Comparison of ENCODE assay signal across 20 cellular contexts in the genomic region with DNA sequence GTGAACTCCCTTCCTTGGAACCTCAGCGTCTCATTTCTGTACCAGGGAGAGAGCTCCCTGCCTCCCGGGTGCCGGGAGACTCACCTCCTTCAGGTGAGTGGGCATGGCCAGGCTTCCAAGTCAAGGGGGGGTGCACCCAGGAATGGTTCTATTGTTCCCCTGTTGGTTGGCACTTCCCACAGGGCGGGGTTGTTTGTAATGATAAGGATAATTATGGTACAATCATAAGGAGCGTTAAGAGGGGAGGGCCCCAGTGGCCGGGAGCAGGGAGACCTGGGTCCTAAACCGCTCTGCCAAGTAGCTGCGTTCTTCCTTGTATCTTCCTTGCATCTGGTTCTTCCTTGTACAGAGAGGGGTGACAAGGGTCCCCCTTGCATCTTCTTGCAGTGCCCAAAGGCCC.
"Had no signal": no experiment of that assay in that cellular context is flagged by ENCODE, and none has a peak within 500 bp of the region (broad histone marks: within the 10 kb centered on the region; RNA-seq: fewer than 3 reads in every experiment).

No MANE protein-coding gene starts in this region.

- H3K27ac ChIP-seq: esophagus squamous epithelium, heart right ventricle, parathyroid adenoma, SK-N-MC, thyroid gland, uterus had no signal

- H3K9me3 ChIP-seq: esophagus squamous epithelium, thyroid gland, uterus had no signal

- H3K36me3 Mint-ChIP-seq: activated CD8-positive, alpha-beta memory T cell treated with anti-CD3 and anti-CD28 coated beads, Interleukin-2, amount 10 ng/mL, durations not matched to agents 7 days and 5 days; immature natural killer cell; memory B cell had no signal

- H3K27me3 Mint-ChIP-seq: activated CD8-positive, alpha-beta memory T cell treated with anti-CD3 and anti-CD28 coated beads, Interleukin-2, amount 10 ng/mL, durations not matched to agents 7 days and 5 days had no signal

- H3K4me1 ChIP-seq: parathyroid adenoma, uterus had no signal

- DNase-seq: activated CD8-positive, alpha-beta memory T cell treated with anti-CD3 and anti-CD28 coated beads, Interleukin-2, amount 10 ng/mL, durations not matched to agents 7 days and 5 days; activated naive CD4-positive, alpha-beta T cell treated with anti-CD3 and anti-CD28 coated beads, Interleukin-2, amount 50 U/mL, for 16 hours; dermis blood vessel endothelial cell; effector memory CD8-positive, alpha-beta T cell; esophagus squamous epithelium; heart right ventricle; immature natural killer cell; kidney glomerular epithelial cell; naive thymus-derived CD8-positive, alpha-beta T cell; spleen; stimulated activated CD4-positive, alpha-beta T cell treated with anti-CD3 and anti-CD28 coated beads, Interleukin-4, amount 100 ng/mL, for 4 hours; stimulated activated naive CD4-positive, alpha-beta T cell; T-helper 9 cell; thyroid gland; uterus had no signal

- H3K4me3 ChIP-seq: esophagus squamous epithelium, heart right ventricle, SK-N-MC, spleen, thyroid gland, uterus had no signal

- H3K4me3 Mint-ChIP-seq: activated CD8-positive, alpha-beta memory T cell treated with anti-CD3 and anti-CD28 coated beads, Interleukin-2, amount 10 ng/mL, durations not matched to agents 7 days and 5 days; effector memory CD8-positive, alpha-beta T cell; immature natural killer cell; memory B cell; naive thymus-derived CD8-positive, alpha-beta T cell had no signal

- H3K27me3 ChIP-seq: esophagus squamous epithelium, heart right ventricle, spleen, thyroid gland, uterus had no signal

- ATAC-seq: activated CD4-positive, CD25-positive, alpha-beta regulatory T cell treated with anti-CD3 and anti-CD28 coated beads, Interleukin-2, amount 50 U/mL, for 24 hours; activated CD8-positive, alpha-beta memory T cell treated with anti-CD3 and anti-CD28 coated beads, Interleukin-2, amount 10 ng/mL, durations not matched to agents 7 days and 5 days; effector memory CD8-positive, alpha-beta T cell; heart right ventricle; naive thymus-derived CD8-positive, alpha-beta T cell; sciatic nerve had no signal

- H3K9me3 Mint-ChIP-seq: effector memory CD8-positive, alpha-beta T cell; memory B cell had no signal

- H3K36me3 ChIP-seq: esophagus squamous epithelium, heart right ventricle, spleen, thyroid gland, uterus had no signal

- H3K27ac Mint-ChIP-seq: immature natural killer cell; memory B cell; naive thymus-derived CD8-positive, alpha-beta T cell had no signal
